In genomic region chr12:5096241-5096880, GRCh38 we compare ENCODE assay signal across 14 cellular contexts. TPM values are rescaled to one million over a fixed set of nuclear protein-coding genes. Genes with fewer than 3 reads are reported as not detected.
DNase-seq lines count a peak whose midpoint lies in the region; ATAC-seq and TF ChIP-seq lines count a peak whose summit lies in the region.
"Had no signal": no experiment of that assay in that cellular context is flagged by ENCODE, and none has a peak within 500 bp of the region (broad histone marks: within the 10 kb centered on the region; RNA-seq: fewer than 3 reads in every experiment).

No MANE protein-coding gene starts in this region.

- ATAC-seq in PC-3 (no peak), GM21825 (IDR thresholded peaks at IDR 0.05; ENCODE audit: unreplicated experiment) (no peak), HG03378 (IDR thresholded peaks at IDR 0.05; ENCODE audit: unreplicated experiment) (no peak)
- peak; percentile 47 for ATAC-seq in stimulated activated memory B cell treated with anti-CD40 and anti-IgM and Interleukin-4, amounts not matched to agents 10 μg/mL and 1 μg/mL and 100 μg/mL, for 72 hours
- ATAC-seq: activated CD8-positive, alpha-beta T cell treated with anti-CD3 and anti-CD28 coated beads for 36 hours; left colon had no signal

- no peak overlapping the region for H3K4me2 ChIP-seq in PC-3 (ENCODE audit: low read length)
- H3K4me2 ChIP-seq: A549 had no signal

- H3K9ac ChIP-seq in PC-3 (ENCODE audit: low read length) = no peak overlapping the region

- H3K36me3 ChIP-seq in PC-3 (ENCODE audit: low read depth, low read length) = no peaks in the 10 kb centered on the region
- H3K36me3 ChIP-seq: neutrophil, stomach had no signal

- intact Hi-C loops in PC-3 (cut with micrococcal nuclease) = no loop called here

- no peak overlapping the region for H3K27ac Mint-ChIP-seq in stimulated activated memory B cell treated with anti-CD40 and anti-IgM and Interleukin-4, amounts not matched to agents 10 μg/mL and 1 μg/mL and 100 μg/mL, for 72 hours
- H3K27ac Mint-ChIP-seq: activated CD8-positive, alpha-beta T cell treated with anti-CD3 and anti-CD28 coated beads for 36 hours had no signal

- H3K27ac ChIP-seq in PC-3 (ENCODE audit: low read length) = no peak overlapping the region
- H3K27ac ChIP-seq: A549, epithelial cell of prostate, neutrophil, stomach had no signal

- no peaks in the 10 kb centered on the region for H3K79me2 ChIP-seq in PC-3 (ENCODE audit: low read length)

- H3K4me3 Mint-ChIP-seq in stimulated activated memory B cell treated with anti-CD40 and anti-IgM and Interleukin-4, amounts not matched to agents 10 μg/mL and 1 μg/mL and 100 μg/mL, for 72 hours = no peak overlapping the region
- H3K4me3 Mint-ChIP-seq: activated CD8-positive, alpha-beta T cell treated with anti-CD3 and anti-CD28 coated beads for 36 hours had no signal

- H3K4me1 Mint-ChIP-seq in stimulated activated memory B cell treated with anti-CD40 and anti-IgM and Interleukin-4, amounts not matched to agents 10 μg/mL and 1 μg/mL and 100 μg/mL, for 72 hours = no peaks in the 10 kb centered on the region

- H3F3A ChIP-seq in PC-3 (ENCODE audit: low read length, unreplicated experiment) = no peaks in the 10 kb centered on the region

- H3K4me3 ChIP-seq in PC-3 (ENCODE audit: low read length) (no peak overlapping the region), epithelial cell of proximal tubule (ENCODE audit: low read depth, low read length) (no peak overlapping the region)
- H3K4me3 ChIP-seq: A549, stomach had no signal

- CTCF ChIA-PET in PC-3 (lab: Charles Lee) = no interaction called here

- DNase-seq in NCI-H82 (lab: John Stamatoyannopoulos, UW) = peak; percentile 28
- no peak for DNase-seq in NCI-H82 treated with DMSO at 0.1 percent for 48 hours (lab: John Stamatoyannopoulos, UW; ENCODE audit: unreplicated experiment)
- peak; percentile 16 for DNase-seq in PC-3
- no peak for DNase-seq in epithelial cell of proximal tubule (ENCODE audit: low read depth)
- DNase-seq in retina = no peak
- DNase-seq: activated CD8-positive, alpha-beta T cell treated with anti-CD3 and anti-CD28 coated beads for 36 hours; left colon; stomach had no signal

- POLR2A ChIA-PET in PC-3 (lab: Charles Lee; ENCODE audit: unreplicated experiment) = no interaction called here

- no peaks in the 10 kb centered on the region for H4K20me1 ChIP-seq in PC-3 (ENCODE audit: low read length)

- 0 out of 2 replicates have a peak, but pooled peaks have one; percentile 9 for TF ChIP-seq CTCF in PC-3 (conservative IDR thresholded peaks at IDR 0.05; ENCODE audit: low read depth, low read length)
- TF ChIP-seq CTCF in epithelial cell of proximal tubule (conservative IDR thresholded peaks at IDR 0.05; ENCODE audit: low read depth, low read length) = peak; percentile 20

- H3K36me3 Mint-ChIP-seq in stimulated activated memory B cell treated with anti-CD40 and anti-IgM and Interleukin-4, amounts not matched to agents 10 μg/mL and 1 μg/mL and 100 μg/mL, for 72 hours = no peaks in the 10 kb centered on the region

- H3K9me3 ChIP-seq in PC-3 (ENCODE audit: low read length) = no peaks in the 10 kb centered on the region
- H3K9me3 ChIP-seq: A549, neutrophil, stomach had no signal

- peaks cover 53% of the 10 kb centered on the region for H3K27me3 Mint-ChIP-seq in stimulated activated memory B cell treated with anti-CD40 and anti-IgM and Interleukin-4, amounts not matched to agents 10 μg/mL and 1 μg/mL and 100 μg/mL, for 72 hours

- no peaks in the 10 kb centered on the region for H3K9me2 ChIP-seq in PC-3 (replicated peaks; ENCODE audit: low read length)

- BruUV-seq in PC-3 (replicated peaks; lab: Mats Ljungman, UMichigan) = no TSS peak

- no peaks in the 10 kb centered on the region for H3K4me1 ChIP-seq in PC-3 (ENCODE audit: insufficient read depth, low read length)
- H3K4me1 ChIP-seq: A549, stomach had no signal

- H3K9me3 Mint-ChIP-seq in stimulated activated memory B cell treated with anti-CD40 and anti-IgM and Interleukin-4, amounts not matched to agents 10 μg/mL and 1 μg/mL and 100 μg/mL, for 72 hours = no peaks in the 10 kb centered on the region
- H3K9me3 Mint-ChIP-seq: activated CD8-positive, alpha-beta T cell treated with anti-CD3 and anti-CD28 coated beads for 36 hours had no signal

- H3K27me3 ChIP-seq in PC-3 (ENCODE audit: low read length) = no peaks in the 10 kb centered on the region

- no peak overlapping the region for H2AFZ ChIP-seq in PC-3 (ENCODE audit: low read length)

RNA-seq across cellular contexts. Expression of gene KCNA5, which starts 52.7 kb away (rescaled TPM):
- total RNA-seq in PC-3 (2014; rRNA removed) (not detected in 2 replicates), epithelial cell of proximal tubule (not detected in 2 replicates)
- total RNA-seq: activated CD8-positive, alpha-beta T cell treated with anti-CD3 and anti-CD28 coated beads for 36 hours had no signal

Comparison
In these comparisons a context has a peak if more than half of its experiments do, and no peak if none do; other contexts are left out.
1. DNase-seq: peak in NCI-H82 (single experiment) and PC-3 (single experiment); none in NCI-H82 treated with DMSO at 0.1 percent for 48 hours (single experiment), epithelial cell of proximal tubule (single experiment) and retina (single experiment).